In genomic region chr4:124295413-124295812, GRCh38 we compare ENCODE assay signal across 38 cellular contexts.
"Had no signal": no experiment of that assay in that cellular context is flagged by ENCODE, and none has a peak within 500 bp of the region (broad histone marks: within the 10 kb centered on the region; RNA-seq: fewer than 3 reads in every experiment).

No MANE protein-coding gene starts in this region.

- H3K4me3 ChIP-seq: adrenal gland, ascending aorta, body of pancreas, breast epithelium, cardiac muscle cell had no signal

- H3K27me3 Mint-ChIP-seq: activated naive CD4-positive, alpha-beta T cell treated with anti-CD3 and anti-CD28 coated beads, Interleukin-2, amount 10 ng/mL, durations not matched to agents 7 days and 5 days; activated naive CD4-positive, alpha-beta T cell treated with anti-CD3 and anti-CD28 coated beads, Interleukin-2, amount 50 U/mL, for 24 hours; activated naive CD8-positive, alpha-beta T cell treated with anti-CD3 and anti-CD28 coated beads, Interleukin-2, amount 10 ng/mL, durations not matched to agents 7 days and 5 days; activated naive CD8-positive, alpha-beta T cell treated with anti-CD3 and anti-CD28 coated beads, Interleukin-2, amount 50 U/mL, for 24 hours; activated T-cell treated with anti-CD3 and anti-CD28 coated beads, Interleukin-2, amount 50 U/mL, for 24 hours; central memory CD8-positive, alpha-beta T cell had no signal

- H3K4me1 Mint-ChIP-seq: activated naive CD4-positive, alpha-beta T cell treated with anti-CD3 and anti-CD28 coated beads, Interleukin-2, amount 10 ng/mL, durations not matched to agents 7 days and 5 days; activated naive CD4-positive, alpha-beta T cell treated with anti-CD3 and anti-CD28 coated beads, Interleukin-2, amount 50 U/mL, for 24 hours; activated naive CD8-positive, alpha-beta T cell treated with anti-CD3 and anti-CD28 coated beads for 36 hours; activated naive CD8-positive, alpha-beta T cell treated with anti-CD3 and anti-CD28 coated beads, Interleukin-2, amount 10 ng/mL, durations not matched to agents 7 days and 5 days; activated naive CD8-positive, alpha-beta T cell treated with anti-CD3 and anti-CD28 coated beads, Interleukin-2, amount 50 U/mL, for 24 hours; activated T-helper 17 cell treated with anti-CD3 and anti-CD28 coated beads, Interleukin-2, amount 50 U/mL, for 72 hours; brain; central memory CD8-positive, alpha-beta T cell had no signal

- DNase-seq: activated effector memory CD4-positive, alpha-beta T cell treated with anti-CD3 and anti-CD28 coated beads, Interleukin-2, amount 50 U/mL, for 16 hours; activated effector memory CD4-positive, alpha-beta T cell treated with Interleukin-2 at 50 U/mL for 16 hours; activated gamma-delta T cell; activated gamma-delta T cell treated with Interleukin-2 at 50 U/mL for 16 hours; activated naive CD4-positive, alpha-beta T cell; activated naive CD4-positive, alpha-beta T cell treated with anti-CD3 and anti-CD28 coated beads for 36 hours; activated naive CD4-positive, alpha-beta T cell treated with anti-CD3 and anti-CD28 coated beads, Interleukin-2, amount 10 ng/mL, durations not matched to agents 7 days and 5 days; activated naive CD4-positive, alpha-beta T cell treated with anti-CD3 and anti-CD28 coated beads, Interleukin-2, amount 50 U/mL, for 16 hours; activated naive CD4-positive, alpha-beta T cell treated with Interleukin-2 at 50 U/mL for 16 hours; activated naive CD8-positive, alpha-beta T cell treated with anti-CD3 and anti-CD28 coated beads for 36 hours; activated naive CD8-positive, alpha-beta T cell treated with anti-CD3 and anti-CD28 coated beads, Interleukin-2, amount 10 ng/mL, durations not matched to agents 7 days and 5 days; activated naive CD8-positive, alpha-beta T cell treated with anti-CD3 and anti-CD28 coated beads, Interleukin-2, amount 50 U/mL, for 24 hours; activated T-cell treated with anti-CD3 and anti-CD28 coated beads, Interleukin-2, amount 50 U/mL, for 1 hour; activated T-cell treated with anti-CD3 and anti-CD28 coated beads, Interleukin-2, amount 50 U/mL, for 24 hours; activated T-cell treated with anti-CD3 and anti-CD28 coated beads, Interleukin-2, amount 50 U/mL, for 4 hours; activated T-cell treated with anti-CD3 and anti-CD28 coated beads, Interleukin-2, amount 50 U/mL, for 48 hours; activated T-cell treated with anti-CD3 and anti-CD28 coated beads, Interleukin-2, amount 50 U/mL, for 72 hours; adrenal gland; amniotic stem cell; amygdala; anterior cingulate cortex; aorta; body of pancreas; brain microvascular endothelial cell; caudate nucleus; central memory CD4-positive, alpha-beta T cell; cerebellar nuclear complex had no signal

- H3K4me1 ChIP-seq: adrenal gland, ascending aorta, body of pancreas had no signal

- H3K36me3 ChIP-seq: adrenal gland, ascending aorta, brain microvascular endothelial cell, breast epithelium, cardiac muscle cell had no signal

- H3K36me3 Mint-ChIP-seq: activated naive CD4-positive, alpha-beta T cell treated with anti-CD3 and anti-CD28 coated beads, Interleukin-2, amount 10 ng/mL, durations not matched to agents 7 days and 5 days; activated naive CD4-positive, alpha-beta T cell treated with anti-CD3 and anti-CD28 coated beads, Interleukin-2, amount 50 U/mL, for 24 hours; activated naive CD4-positive, alpha-beta T cell treated with anti-CD3 and anti-CD28 coated beads, Interleukin-2, amount 50 U/mL, for 72 hours; activated naive CD8-positive, alpha-beta T cell; activated naive CD8-positive, alpha-beta T cell treated with anti-CD3 and anti-CD28 coated beads for 36 hours; activated naive CD8-positive, alpha-beta T cell treated with anti-CD3 and anti-CD28 coated beads, Interleukin-2, amount 10 ng/mL, durations not matched to agents 7 days and 5 days; brain had no signal

- H3K4me3 Mint-ChIP-seq: activated naive CD4-positive, alpha-beta T cell treated with anti-CD3 and anti-CD28 coated beads for 36 hours; activated naive CD4-positive, alpha-beta T cell treated with anti-CD3 and anti-CD28 coated beads, Interleukin-2, amount 10 ng/mL, durations not matched to agents 7 days and 5 days; activated naive CD4-positive, alpha-beta T cell treated with anti-CD3 and anti-CD28 coated beads, Interleukin-2, amount 50 U/mL, for 24 hours; activated naive CD8-positive, alpha-beta T cell; activated naive CD8-positive, alpha-beta T cell treated with anti-CD3 and anti-CD28 coated beads for 36 hours; activated naive CD8-positive, alpha-beta T cell treated with anti-CD3 and anti-CD28 coated beads, Interleukin-2, amount 10 ng/mL, durations not matched to agents 7 days and 5 days; activated naive CD8-positive, alpha-beta T cell treated with anti-CD3 and anti-CD28 coated beads, Interleukin-2, amount 50 U/mL, for 24 hours; activated T-cell treated with anti-CD3 and anti-CD28 coated beads, Interleukin-2, amount 50 U/mL, for 24 hours; activated T-cell treated with anti-CD3 and anti-CD28 coated beads, Interleukin-2, amount 50 U/mL, for 4 hours; activated T-cell treated with anti-CD3 and anti-CD28 coated beads, Interleukin-2, amount 50 U/mL, for 72 hours; activated T-helper 1 cell treated with anti-CD3 and anti-CD28 coated beads, Interleukin-12 subunit alpha, Interleukin-12 subunit beta, Interleukin-2, Interleukin-4 antibody, amounts not matched to agents 30 ng/mL and 10 ng/mL and 1 ng/mL, durations not matched to agents 14 hours and 24 hours and 36 hours; activated T-helper 17 cell treated with anti-CD3 and anti-CD28 coated beads, Interleukin-2, amount 50 U/mL, for 72 hours; brain; central memory CD8-positive, alpha-beta T cell had no signal

- ATAC-seq: activated naive CD4-positive, alpha-beta T cell treated with anti-CD3 and anti-CD28 coated beads, Interleukin-2, amount 50 U/mL, for 72 hours; activated naive CD8-positive, alpha-beta T cell treated with anti-CD3 and anti-CD28 coated beads, Interleukin-2, amount 50 U/mL, for 24 hours; activated T-cell treated with anti-CD3 and anti-CD28 coated beads, Interleukin-2, amount 50 U/mL, for 4 hours; activated T-cell treated with anti-CD3 and anti-CD28 coated beads, Interleukin-2, amount 50 U/mL, for 72 hours; activated T-helper 17 cell treated with anti-CD3 and anti-CD28 coated beads, Interleukin-2, amount 50 U/mL, for 72 hours; body of pancreas had no signal

- H3K9me3 Mint-ChIP-seq: activated naive CD4-positive, alpha-beta T cell treated with anti-CD3 and anti-CD28 coated beads for 36 hours; activated naive CD4-positive, alpha-beta T cell treated with anti-CD3 and anti-CD28 coated beads, Interleukin-2, amount 10 ng/mL, durations not matched to agents 7 days and 5 days; activated naive CD4-positive, alpha-beta T cell treated with anti-CD3 and anti-CD28 coated beads, Interleukin-2, amount 50 U/mL, for 72 hours; activated naive CD8-positive, alpha-beta T cell treated with anti-CD3 and anti-CD28 coated beads for 36 hours; activated naive CD8-positive, alpha-beta T cell treated with anti-CD3 and anti-CD28 coated beads, Interleukin-2, amount 10 ng/mL, durations not matched to agents 7 days and 5 days; activated naive CD8-positive, alpha-beta T cell treated with anti-CD3 and anti-CD28 coated beads, Interleukin-2, amount 50 U/mL, for 24 hours; activated T-cell treated with anti-CD3 and anti-CD28 coated beads, Interleukin-2, amount 50 U/mL, for 24 hours; activated T-cell treated with anti-CD3 and anti-CD28 coated beads, Interleukin-2, amount 50 U/mL, for 4 hours; activated T-cell treated with anti-CD3 and anti-CD28 coated beads, Interleukin-2, amount 50 U/mL, for 72 hours; activated T-helper 1 cell treated with anti-CD3 and anti-CD28 coated beads, Interleukin-12 subunit alpha, Interleukin-12 subunit beta, Interleukin-2, Interleukin-4 antibody, amounts not matched to agents 30 ng/mL and 10 ng/mL and 1 ng/mL, durations not matched to agents 14 hours and 24 hours and 36 hours; activated T-helper 17 cell treated with anti-CD3 and anti-CD28 coated beads, Interleukin-2, amount 50 U/mL, for 72 hours; activated T-helper 2 cell treated with anti-CD3 and anti-CD28 coated beads, Interferon-gamma antibody, Interleukin-2, Interleukin-4, amounts not matched to agents 10 μg/mL and 5 μg/mL and 100 μg/mL, durations not matched to agents 14 hours and 24 hours and 36 hours had no signal

- H3K27ac Mint-ChIP-seq: activated naive CD4-positive, alpha-beta T cell treated with anti-CD3 and anti-CD28 coated beads for 36 hours; activated naive CD4-positive, alpha-beta T cell treated with anti-CD3 and anti-CD28 coated beads, Interleukin-2, amount 10 ng/mL, durations not matched to agents 7 days and 5 days; activated naive CD4-positive, alpha-beta T cell treated with anti-CD3 and anti-CD28 coated beads, Interleukin-2, amount 50 U/mL, for 24 hours; activated naive CD4-positive, alpha-beta T cell treated with anti-CD3 and anti-CD28 coated beads, Interleukin-2, amount 50 U/mL, for 72 hours; activated naive CD8-positive, alpha-beta T cell; activated naive CD8-positive, alpha-beta T cell treated with anti-CD3 and anti-CD28 coated beads for 36 hours; activated naive CD8-positive, alpha-beta T cell treated with anti-CD3 and anti-CD28 coated beads, Interleukin-2, amount 10 ng/mL, durations not matched to agents 7 days and 5 days; activated naive CD8-positive, alpha-beta T cell treated with anti-CD3 and anti-CD28 coated beads, Interleukin-2, amount 50 U/mL, for 24 hours; activated T-cell treated with anti-CD3 and anti-CD28 coated beads, Interleukin-2, amount 50 U/mL, for 24 hours; activated T-cell treated with anti-CD3 and anti-CD28 coated beads, Interleukin-2, amount 50 U/mL, for 72 hours; activated T-helper 1 cell treated with anti-CD3 and anti-CD28 coated beads, Interleukin-12 subunit alpha, Interleukin-12 subunit beta, Interleukin-2, Interleukin-4 antibody, amounts not matched to agents 30 ng/mL and 10 ng/mL and 1 ng/mL, durations not matched to agents 14 hours and 24 hours and 36 hours; activated T-helper 17 cell treated with anti-CD3 and anti-CD28 coated beads, Interleukin-2, amount 50 U/mL, for 72 hours; activated T-helper 2 cell treated with anti-CD3 and anti-CD28 coated beads, Interferon-gamma antibody, Interleukin-2, Interleukin-4, amounts not matched to agents 10 μg/mL and 5 μg/mL and 100 μg/mL, durations not matched to agents 14 hours and 24 hours and 36 hours; brain had no signal

- H3K27me3 ChIP-seq: adrenal gland, ascending aorta, body of pancreas, brain microvascular endothelial cell, breast epithelium, cardiac muscle cell had no signal

- H3K27ac ChIP-seq: adrenal gland, ascending aorta, body of pancreas, brain microvascular endothelial cell, breast epithelium, cardiac muscle cell had no signal

- H3K9me3 ChIP-seq: adrenal gland, ascending aorta, body of pancreas, breast epithelium had no signal
